ENCODE assay signal across 20 cellular contexts in genomic region chr15:40247406-40247971, GRCh38. TPM values are rescaled to one million over a fixed set of nuclear protein-coding genes. Genes with fewer than 3 reads are reported as not detected.
"Had no signal": no experiment of that assay in that cellular context is flagged by ENCODE, and none has a peak within 500 bp of the region (broad histone marks: within the 10 kb centered on the region; RNA-seq: fewer than 3 reads in every experiment).

No MANE protein-coding gene starts in this region.

- H3K36me3 ChIP-seq: thoracic aorta, WERI-Rb-1 had no signal

- H3K4me3 ChIP-seq: SK-N-MC, skin epidermis, thoracic aorta had no signal

- H3K27ac Mint-ChIP-seq: activated naive CD4-positive, alpha-beta T cell treated with anti-CD3 and anti-CD28 coated beads, Interleukin-2, amount 50 U/mL, for 24 hours; activated T-cell treated with anti-CD3 and anti-CD28 coated beads, Interleukin-2, amount 50 U/mL, for 72 hours; effector memory CD8-positive, alpha-beta T cell; nephron had no signal

- FAIRE-seq: frontal cortex had no signal

- H3K9me3 Mint-ChIP-seq: activated naive CD4-positive, alpha-beta T cell treated with anti-CD3 and anti-CD28 coated beads, Interleukin-2, amount 50 U/mL, for 24 hours; activated T-cell treated with anti-CD3 and anti-CD28 coated beads, Interleukin-2, amount 50 U/mL, for 72 hours; effector memory CD8-positive, alpha-beta T cell; nephron had no signal

- DNase-seq: activated CD4-positive, alpha-beta T cell treated with anti-CD3 and anti-CD28 coated beads for 1 hour; activated CD4-positive, alpha-beta T cell treated with anti-CD3 and anti-CD28 coated beads, Interleukin-2, amount 50 U/mL, for 4 hours; activated effector memory CD4-positive, alpha-beta T cell treated with anti-CD3 and anti-CD28 coated beads, Interleukin-2, amount 50 U/mL, for 16 hours; activated T-cell treated with anti-CD3 and anti-CD28 coated beads, Interleukin-2, amount 50 U/mL, for 72 hours; effector memory CD8-positive, alpha-beta T cell; stimulated activated CD4-positive, alpha-beta T cell treated with anti-CD3 and anti-CD28 coated beads, Interleukin-15, amount 100 ng/mL, for 24 hours; stimulated activated CD4-positive, alpha-beta T cell treated with anti-CD3 and anti-CD28 coated beads, Interleukin-4, amount 100 ng/mL, for 1 hour; WERI-Rb-1 had no signal

- ATAC-seq: activated T-cell treated with anti-CD3 and anti-CD28 coated beads, Interleukin-2, amount 50 U/mL, for 72 hours; effector memory CD8-positive, alpha-beta T cell had no signal

- H3K27ac ChIP-seq: SK-N-MC, skin epidermis, thoracic aorta, WERI-Rb-1 had no signal

- H3K4me1 Mint-ChIP-seq: activated naive CD4-positive, alpha-beta T cell treated with anti-CD3 and anti-CD28 coated beads, Interleukin-2, amount 50 U/mL, for 24 hours had no signal

- H3K9me3 ChIP-seq: thoracic aorta had no signal

- H3K4me3 Mint-ChIP-seq: activated naive CD4-positive, alpha-beta T cell treated with anti-CD3 and anti-CD28 coated beads, Interleukin-2, amount 50 U/mL, for 24 hours; activated T-cell treated with anti-CD3 and anti-CD28 coated beads, Interleukin-2, amount 50 U/mL, for 72 hours; effector memory CD8-positive, alpha-beta T cell; nephron had no signal

RNA-seq across cellular contexts. Expression of gene PAK6, which starts 8.6 kb away (rescaled TPM):
- total RNA-seq: dermis microvascular lymphatic vessel endothelial cell, fibroblast of lung had no signal

RNA-seq across cellular contexts. Expression of gene ANKRD63, which starts 35.4 kb away (rescaled TPM):
- total RNA-seq: activated T-cell treated with anti-CD3 and anti-CD28 coated beads, Interleukin-2, amount 50 U/mL, for 72 hours; dermis microvascular lymphatic vessel endothelial cell; fibroblast of lung; kidney epithelial cell; liver; posterior vena cava; thoracic aorta; urinary bladder had no signal
- polyA plus RNA-seq: fibroblast of lung, liver, urinary bladder had no signal
